In the genomic region with DNA sequence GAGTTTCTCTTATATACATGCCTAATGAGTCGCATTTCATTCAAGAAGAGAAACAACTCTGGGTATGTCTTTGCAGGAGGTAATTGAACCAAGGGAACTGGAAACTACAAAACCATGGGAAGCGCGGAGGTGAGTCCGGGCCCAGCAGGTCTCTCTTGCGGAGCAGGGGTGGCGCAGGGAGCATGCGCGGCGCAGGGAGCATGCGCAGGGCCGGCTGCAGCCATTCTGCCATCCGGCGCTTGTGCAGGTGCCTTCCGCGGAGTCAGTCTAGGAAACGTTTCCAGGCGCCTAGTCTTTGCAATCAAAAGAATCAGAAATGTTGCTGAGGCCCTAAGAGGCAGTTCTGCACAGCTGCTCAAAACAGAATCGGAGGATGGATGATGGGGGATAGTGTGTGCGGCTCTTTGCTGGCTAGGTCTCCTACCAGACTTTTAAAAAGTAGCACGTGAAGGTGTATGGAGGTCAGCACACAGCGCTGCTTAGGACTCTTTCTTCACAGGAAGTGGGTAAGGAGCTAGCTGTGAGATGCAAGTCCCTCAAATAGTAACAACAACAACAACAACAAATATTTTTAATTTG, we compare ENCODE assay signal across 1 cellular context.
TF ChIP-seq lines count a peak whose summit lies in the region.

No MANE protein-coding gene starts in this region.

TF ChIP-seq in K562, 482 proteins besides CTCF, POLR2A, EP300 and RAD21 (continues in another document):
- TF ChIP-seq, protein P1, sequence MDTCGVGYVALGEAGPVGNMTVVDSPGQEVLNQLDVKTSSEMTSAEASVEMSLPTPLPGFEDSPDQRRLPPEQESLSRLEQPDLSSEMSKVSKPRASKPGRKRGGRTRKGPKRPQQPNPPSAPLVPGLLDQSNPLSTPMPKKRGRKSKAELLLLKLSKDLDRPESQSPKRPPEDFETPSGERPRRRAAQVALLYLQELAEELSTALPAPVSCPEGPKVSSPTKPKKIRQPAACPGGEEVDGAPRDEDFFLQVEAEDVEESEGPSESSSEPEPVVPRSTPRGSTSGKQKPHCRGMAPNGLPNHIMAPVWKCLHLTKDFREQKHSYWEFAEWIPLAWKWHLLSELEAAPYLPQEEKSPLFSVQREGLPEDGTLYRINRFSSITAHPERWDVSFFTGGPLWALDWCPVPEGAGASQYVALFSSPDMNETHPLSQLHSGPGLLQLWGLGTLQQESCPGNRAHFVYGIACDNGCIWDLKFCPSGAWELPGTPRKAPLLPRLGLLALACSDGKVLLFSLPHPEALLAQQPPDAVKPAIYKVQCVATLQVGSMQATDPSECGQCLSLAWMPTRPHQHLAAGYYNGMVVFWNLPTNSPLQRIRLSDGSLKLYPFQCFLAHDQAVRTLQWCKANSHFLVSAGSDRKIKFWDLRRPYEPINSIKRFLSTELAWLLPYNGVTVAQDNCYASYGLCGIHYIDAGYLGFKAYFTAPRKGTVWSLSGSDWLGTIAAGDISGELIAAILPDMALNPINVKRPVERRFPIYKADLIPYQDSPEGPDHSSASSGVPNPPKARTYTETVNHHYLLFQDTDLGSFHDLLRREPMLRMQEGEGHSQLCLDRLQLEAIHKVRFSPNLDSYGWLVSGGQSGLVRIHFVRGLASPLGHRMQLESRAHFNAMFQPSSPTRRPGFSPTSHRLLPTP (IDR thresholded peaks at IDR 0.05; ENCODE audit: borderline replicate concordance, extremely low read depth, insufficient read length) = no peak
- TF ChIP-seq ATF7 (IDR thresholded peaks at IDR 0.05) (no peak), RBFOX2 (IDR thresholded peaks at IDR 0.05; ENCODE audit: low read depth, low read length) (peak; percentile 31; the same call in 1 of the 2 replicates), EHMT2 (IDR thresholded peaks at IDR 0.05) (no peak), ZNF146 (CRISPR knock-in tag; IDR thresholded peaks at IDR 0.05; ENCODE audit: unreplicated experiment) (no peak), ZNF239 (CRISPR knock-in tag; IDR thresholded peaks at IDR 0.05) (no peak), DLX4 (CRISPR knock-in tag; IDR thresholded peaks at IDR 0.05) (no peak), SREBF1 (IDR thresholded peaks at IDR 0.05; ENCODE audit: borderline replicate concordance, low read depth, low read length) (no peak), HOMEZ (CRISPR knock-in tag; IDR thresholded peaks at IDR 0.05) (no peak), CBX5 (IDR thresholded peaks at IDR 0.05; ENCODE audit: borderline replicate concordance, low read depth) (no peak), FOXM1 (IDR thresholded peaks at IDR 0.05; ENCODE audit: low read depth) (no peak), FOXM1 (CRISPR knock-in tag; IDR thresholded peaks at IDR 0.05; ENCODE audit: low read depth) (no peak), MIER1 (IDR thresholded peaks at IDR 0.05; ENCODE audit: low read depth) (no peak), ZNF449 (CRISPR knock-in tag; IDR thresholded peaks at IDR 0.05) (no peak), ARHGAP35 (IDR thresholded peaks at IDR 0.05; ENCODE audit: partially characterized antibody) (no peak), EZH2 (IDR thresholded peaks at IDR 0.05; ENCODE audit: borderline replicate concordance, low read depth, low read length) (no peak), DMBX1 (CRISPR knock-in tag; IDR thresholded peaks at IDR 0.05; ENCODE audit: borderline replicate concordance) (no peak), PHF8 (IDR thresholded peaks at IDR 0.05; ENCODE audit: borderline replicate concordance, low read length) (peak; percentile 36; the same call in 1 of the 2 replicates), DNMT1 (IDR thresholded peaks at IDR 0.05) (no peak), ZNF311 (CRISPR knock-in tag; IDR thresholded peaks at IDR 0.05) (no peak), HDAC8 (tag; IDR thresholded peaks at IDR 0.05) (no peak), THAP7 (CRISPR knock-in tag; IDR thresholded peaks at IDR 0.05) (no peak), RBM22 (IDR thresholded peaks at IDR 0.05; ENCODE audit: low read depth, low read length, poor library complexity, severe bottlenecking) (no peak), BRD9 (IDR thresholded peaks at IDR 0.05; ENCODE audit: low read depth, partially characterized antibody) (no peak), ZNF124 (CRISPR knock-in tag; IDR thresholded peaks at IDR 0.05) (no peak), XRCC5 (IDR thresholded peaks at IDR 0.05; ENCODE audit: low read depth, low read length) (no peak), MEIS2 (IDR thresholded peaks at IDR 0.05; ENCODE audit: partially characterized antibody) (peak; percentile 74), TARDBP (IDR thresholded peaks at IDR 0.05) (no peak), EP400 (IDR thresholded peaks at IDR 0.05) (no peak), NRF1 (conservative IDR thresholded peaks at IDR 0.05 in 1 of 2, IDR thresholded peaks at IDR 0.05 in 1 of 2) (peak; percentile 93 to 94), L3MBTL2 (IDR thresholded peaks at IDR 0.05) (peak; percentile 58; the same call in 1 of the 2 replicates), U2AF1 (optimal IDR thresholded peaks at IDR 0.05; ENCODE audit: low read depth, low read length) (no peak), MAX (CRISPR knock-in tag; IDR thresholded peaks at IDR 0.05) (no peak), HIVEP1 (CRISPR knock-in tag; IDR thresholded peaks at IDR 0.05) (no peak), SMARCB1 (IDR thresholded peaks at IDR 0.05; ENCODE audit: insufficient read length, low read depth) (no peak), ZKSCAN3 (CRISPR knock-in tag; IDR thresholded peaks at IDR 0.05) (no peak), E2F3 (CRISPR knock-in tag; IDR thresholded peaks at IDR 0.05) (no peak), ZNF140 (CRISPR knock-in tag; IDR thresholded peaks at IDR 0.05) (no peak), ZSCAN29 (IDR thresholded peaks at IDR 0.05) (no peak), ZNF395 (CRISPR knock-in tag; IDR thresholded peaks at IDR 0.05) (no peak), RB1 (IDR thresholded peaks at IDR 0.05; ENCODE audit: low read depth) (no peak)
- TF ChIP-seq, protein P2, sequence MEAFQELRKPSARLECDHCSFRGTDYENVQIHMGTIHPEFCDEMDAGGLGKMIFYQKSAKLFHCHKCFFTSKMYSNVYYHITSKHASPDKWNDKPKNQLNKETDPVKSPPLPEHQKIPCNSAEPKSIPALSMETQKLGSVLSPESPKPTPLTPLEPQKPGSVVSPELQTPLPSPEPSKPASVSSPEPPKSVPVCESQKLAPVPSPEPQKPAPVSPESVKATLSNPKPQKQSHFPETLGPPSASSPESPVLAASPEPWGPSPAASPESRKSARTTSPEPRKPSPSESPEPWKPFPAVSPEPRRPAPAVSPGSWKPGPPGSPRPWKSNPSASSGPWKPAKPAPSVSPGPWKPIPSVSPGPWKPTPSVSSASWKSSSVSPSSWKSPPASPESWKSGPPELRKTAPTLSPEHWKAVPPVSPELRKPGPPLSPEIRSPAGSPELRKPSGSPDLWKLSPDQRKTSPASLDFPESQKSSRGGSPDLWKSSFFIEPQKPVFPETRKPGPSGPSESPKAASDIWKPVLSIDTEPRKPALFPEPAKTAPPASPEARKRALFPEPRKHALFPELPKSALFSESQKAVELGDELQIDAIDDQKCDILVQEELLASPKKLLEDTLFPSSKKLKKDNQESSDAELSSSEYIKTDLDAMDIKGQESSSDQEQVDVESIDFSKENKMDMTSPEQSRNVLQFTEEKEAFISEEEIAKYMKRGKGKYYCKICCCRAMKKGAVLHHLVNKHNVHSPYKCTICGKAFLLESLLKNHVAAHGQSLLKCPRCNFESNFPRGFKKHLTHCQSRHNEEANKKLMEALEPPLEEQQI (IDR thresholded peaks at IDR 0.05) = no peak
- TF ChIP-seq, protein P3, sequence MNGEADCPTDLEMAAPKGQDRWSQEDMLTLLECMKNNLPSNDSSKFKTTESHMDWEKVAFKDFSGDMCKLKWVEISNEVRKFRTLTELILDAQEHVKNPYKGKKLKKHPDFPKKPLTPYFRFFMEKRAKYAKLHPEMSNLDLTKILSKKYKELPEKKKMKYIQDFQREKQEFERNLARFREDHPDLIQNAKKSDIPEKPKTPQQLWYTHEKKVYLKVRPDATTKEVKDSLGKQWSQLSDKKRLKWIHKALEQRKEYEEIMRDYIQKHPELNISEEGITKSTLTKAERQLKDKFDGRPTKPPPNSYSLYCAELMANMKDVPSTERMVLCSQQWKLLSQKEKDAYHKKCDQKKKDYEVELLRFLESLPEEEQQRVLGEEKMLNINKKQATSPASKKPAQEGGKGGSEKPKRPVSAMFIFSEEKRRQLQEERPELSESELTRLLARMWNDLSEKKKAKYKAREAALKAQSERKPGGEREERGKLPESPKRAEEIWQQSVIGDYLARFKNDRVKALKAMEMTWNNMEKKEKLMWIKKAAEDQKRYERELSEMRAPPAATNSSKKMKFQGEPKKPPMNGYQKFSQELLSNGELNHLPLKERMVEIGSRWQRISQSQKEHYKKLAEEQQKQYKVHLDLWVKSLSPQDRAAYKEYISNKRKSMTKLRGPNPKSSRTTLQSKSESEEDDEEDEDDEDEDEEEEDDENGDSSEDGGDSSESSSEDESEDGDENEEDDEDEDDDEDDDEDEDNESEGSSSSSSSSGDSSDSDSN (IDR thresholded peaks at IDR 0.05; ENCODE audit: borderline replicate concordance in 1 of 2, low read depth in 2 of 2, low read length in 2 of 2) = no peak
- TF ChIP-seq, protein P4, sequence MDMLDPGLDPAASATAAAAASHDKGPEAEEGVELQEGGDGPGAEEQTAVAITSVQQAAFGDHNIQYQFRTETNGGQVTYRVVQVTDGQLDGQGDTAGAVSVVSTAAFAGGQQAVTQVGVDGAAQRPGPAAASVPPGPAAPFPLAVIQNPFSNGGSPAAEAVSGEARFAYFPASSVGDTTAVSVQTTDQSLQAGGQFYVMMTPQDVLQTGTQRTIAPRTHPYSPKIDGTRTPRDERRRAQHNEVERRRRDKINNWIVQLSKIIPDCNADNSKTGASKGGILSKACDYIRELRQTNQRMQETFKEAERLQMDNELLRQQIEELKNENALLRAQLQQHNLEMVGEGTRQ (CRISPR knock-in tag; IDR thresholded peaks at IDR 0.05) = no peak
- TF ChIP-seq, protein P5, sequence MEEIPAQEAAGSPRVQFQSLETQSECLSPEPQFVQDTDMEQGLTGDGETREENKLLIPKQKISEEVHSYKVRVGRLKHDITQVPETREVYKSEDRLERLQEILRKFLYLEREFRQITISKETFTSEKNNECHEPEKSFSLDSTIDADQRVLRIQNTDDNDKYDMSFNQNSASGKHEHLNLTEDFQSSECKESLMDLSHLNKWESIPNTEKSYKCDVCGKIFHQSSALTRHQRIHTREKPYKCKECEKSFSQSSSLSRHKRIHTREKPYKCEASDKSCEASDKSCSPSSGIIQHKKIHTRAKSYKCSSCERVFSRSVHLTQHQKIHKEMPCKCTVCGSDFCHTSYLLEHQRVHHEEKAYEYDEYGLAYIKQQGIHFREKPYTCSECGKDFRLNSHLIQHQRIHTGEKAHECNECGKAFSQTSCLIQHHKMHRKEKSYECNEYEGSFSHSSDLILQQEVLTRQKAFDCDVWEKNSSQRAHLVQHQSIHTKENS (CRISPR knock-in tag; IDR thresholded peaks at IDR 0.05) = no peak
